8 cellular contexts compared by ENCODE assay signal in the genomic region with DNA sequence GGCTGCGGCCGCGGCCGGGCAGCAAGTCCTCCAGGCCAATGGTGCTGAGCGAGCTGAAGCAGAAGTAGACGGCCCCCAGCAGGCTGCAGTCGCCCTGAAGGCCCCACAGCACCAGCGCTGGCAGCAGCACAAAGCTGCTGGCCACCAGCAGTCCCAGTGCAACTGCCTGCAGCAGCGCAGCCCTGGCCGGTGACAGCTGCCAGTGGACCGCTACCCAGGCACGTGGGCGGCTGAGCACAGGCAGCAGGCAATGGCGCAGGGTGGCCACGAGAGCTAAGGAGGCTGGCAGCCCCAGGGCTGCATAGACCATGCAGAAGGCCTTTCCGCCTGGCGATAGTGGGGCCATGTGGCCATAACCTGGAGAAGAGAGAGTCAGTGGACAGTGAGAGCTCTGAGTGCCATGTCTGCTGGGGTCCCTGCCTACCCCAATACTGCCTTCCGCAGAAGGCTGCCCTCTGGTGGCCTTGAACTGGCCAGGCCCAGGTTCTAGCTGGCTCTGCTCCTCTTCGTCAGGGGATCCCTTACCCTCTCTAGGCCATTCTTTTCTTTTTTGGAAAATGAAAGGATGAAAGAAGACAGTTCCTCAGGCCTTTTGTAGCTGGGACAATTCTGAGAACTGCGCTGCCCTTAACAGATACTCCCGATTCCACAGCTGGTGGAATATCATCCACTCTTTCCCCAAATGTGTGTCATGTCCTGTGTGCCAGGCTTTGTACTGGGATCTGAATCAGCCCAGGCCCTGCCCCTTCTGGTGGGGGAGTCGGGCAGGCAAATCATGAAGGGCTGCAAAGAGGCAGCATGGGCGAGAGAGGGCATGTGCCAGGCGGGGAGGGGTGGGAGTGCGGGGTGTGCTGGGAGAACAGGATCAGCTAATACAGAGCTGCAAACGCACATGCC. TPM values are rescaled to one million over a fixed set of nuclear protein-coding genes. Genes with fewer than 3 reads are reported as not detected.
DNase-seq lines count a peak whose midpoint lies in the region; ATAC-seq and TF ChIP-seq lines count a peak whose summit lies in the region.

No MANE protein-coding gene starts in this region.

- H3K27ac Mint-ChIP-seq in activated CD4-positive, alpha-beta T cell treated with anti-CD3 and anti-CD28 coated beads for 36 hours = no peak overlapping the region

- H3K27me3 ChIP-seq in SJCRH30 = no peaks in the 10 kb centered on the region
- H3K27me3 ChIP-seq in lung (ENCODE audit: control insufficient read depth, insufficient read depth) = no peaks in the 10 kb centered on the region
- H3K27me3 ChIP-seq in upper lobe of right lung = no peaks in the 10 kb centered on the region

- H3K27me3 Mint-ChIP-seq in activated CD4-positive, alpha-beta T cell treated with anti-CD3 and anti-CD28 coated beads for 36 hours = no peaks in the 10 kb centered on the region

- peaks cover 10% of the 10 kb centered on the region for H3K36me3 Mint-ChIP-seq in activated CD4-positive, alpha-beta T cell treated with anti-CD3 and anti-CD28 coated beads for 36 hours (ENCODE audit: low read depth)

- H3K4me3 ChIP-seq in SJCRH30 = no peak overlapping the region
- H3K4me3 ChIP-seq in lung = no peak overlapping the region
- no peak overlapping the region for H3K4me3 ChIP-seq in upper lobe of right lung

- CTCF ChIA-PET in activated CD4-positive, alpha-beta T cell treated with anti-CD3 and anti-CD28 coated beads for 36 hours (lab: Charles Lee) = interaction anchor here (0.6 to 2.4 kb wide), 19 partner anchors 9 to 380 kb away, joined by 3 to 13 read pairs (median 4); partner anchors contain the start of genes EHBP1L1, FAM89B, PCNX3 and ZNRD2

- H3K9me3 Mint-ChIP-seq in activated CD4-positive, alpha-beta T cell treated with anti-CD3 and anti-CD28 coated beads for 36 hours (ENCODE audit: low read depth) = no peaks in the 10 kb centered on the region

- H3K36me3 ChIP-seq in SJCRH30 (no peaks in the 10 kb centered on the region), lung (ENCODE audit: control insufficient read depth in 2 of 2, insufficient read depth in 2 of 2, low read length in 2 of 2) (peaks cover 3 to 29% of the 10 kb centered on the region in 2 donors), upper lobe of right lung (peaks cover 43% of the 10 kb centered on the region)

- H3K4me1 Mint-ChIP-seq in activated CD4-positive, alpha-beta T cell treated with anti-CD3 and anti-CD28 coated beads for 36 hours = peaks cover 17% of the 10 kb centered on the region

- intact Hi-C loops in activated CD4-positive, alpha-beta T cell treated with anti-CD3 and anti-CD28 coated beads for 36 hours (cut with DNase I, micrococcal nuclease) = loop anchor here in 1 of 2 experiments (2.0 kb wide), 1 partner anchor 19 kb away; no protein-coding TSS in a partner anchor
- intact Hi-C loops in upper lobe of right lung (cut with DNase I) = no loop called here

- 84 to 87% methylated on average over 26 of the region's 26 CpGs for whole genome bisulfite sequencing in lung, 2 donors

- TF ChIP-seq CTCF in lung (IDR thresholded peaks at IDR 0.05; ENCODE audit: control extremely low read depth, extremely low read depth) (peak; percentile 22), upper lobe of right lung (IDR thresholded peaks at IDR 0.05) (peak; percentile 67)

- no peak overlapping the region for H3K4me3 Mint-ChIP-seq in activated CD4-positive, alpha-beta T cell treated with anti-CD3 and anti-CD28 coated beads for 36 hours

- ATAC-seq in activated CD4-positive, alpha-beta T cell treated with anti-CD3 and anti-CD28 coated beads for 36 hours = peak; percentile 39
- no peak for ATAC-seq in lung (ENCODE audit: insufficient read depth, low FRiP score)
- ATAC-seq in upper lobe of right lung = peak; percentile 48
- no peak for ATAC-seq in GM19463 (IDR thresholded peaks at IDR 0.05; ENCODE audit: unreplicated experiment)

- H3K9me3 ChIP-seq in SJCRH30 (replicated peaks) (no peaks in the 10 kb centered on the region), lung (ENCODE audit: control insufficient read depth in 2 of 2, insufficient read depth in 1 of 2, low read length in 1 of 2) (no peaks in the 10 kb centered on the region), upper lobe of right lung (no peaks in the 10 kb centered on the region)

- POLR2A ChIA-PET in activated CD4-positive, alpha-beta T cell treated with anti-CD3 and anti-CD28 coated beads for 36 hours (lab: Charles Lee) = interaction anchor here (0.6 to 1.4 kb wide), 5 partner anchors 8 to 264 kb away, joined by 3 to 4 read pairs (median 3); partner anchors contain the start of genes CFL1 and FAM89B

- H3K4me1 ChIP-seq in SJCRH30 (no peaks in the 10 kb centered on the region), lung (ENCODE audit: control insufficient read depth in 2 of 2, insufficient read depth in 2 of 2, low read length in 2 of 2) (peaks cover 0 to 8% of the 10 kb centered on the region in 2 donors), upper lobe of right lung (no peaks in the 10 kb centered on the region)

- DNase-seq in activated CD4-positive, alpha-beta T cell treated with anti-CD3 and anti-CD28 coated beads for 36 hours = peak; percentile 66
- DNase-seq in activated CD4-positive, alpha-beta T cell treated with anti-CD3 and anti-CD28 coated beads for 1 hour = no peak
- peak; percentile 61 to 66 for DNase-seq in SJCRH30
- peak; percentile 63 for DNase-seq in cerebellar cortex (ENCODE audit: low spot score)
- DNase-seq in lung (ENCODE audit: low spot score) = no peak
- no peak for DNase-seq in upper lobe of right lung
- no peak for DNase-seq in kidney tubule cell (ENCODE audit: low spot score)

- H3K27ac ChIP-seq in SJCRH30 = no peak overlapping the region
- H3K27ac ChIP-seq in lung (ENCODE audit: low read depth in 1 of 2, low read length in 1 of 2) = no peak overlapping the region
- H3K27ac ChIP-seq in upper lobe of right lung = no peak overlapping the region

RNA-seq across cellular contexts. Expression of gene KCNK7, which starts 1.8 kb away (rescaled TPM):
- under 1 TPM; 0.27 to 0.37 TPM for total RNA-seq in activated CD4-positive, alpha-beta T cell treated with anti-CD3 and anti-CD28 coated beads for 36 hours
- 0.28 TPM in 1 of 2 replicates, not detected in the other for total RNA-seq in SJCRH30 (2014; rRNA removed; shearing (Covaris generic))
- total RNA-seq in lung (1 to 10 TPM in 1 of 2 donors, under 1 TPM in 1; 0.46 to 1.1 TPM), upper lobe of right lung (1.3 TPM)
- 1 to 10 TPM; 1.5 to 2.8 TPM for polyA plus RNA-seq in lung

RNA-seq across cellular contexts. Expression of gene EHBP1L1, which starts 17.9 kb away (rescaled TPM):
- 10 to 100 TPM; 88.3 to 98.8 TPM for total RNA-seq in activated CD4-positive, alpha-beta T cell treated with anti-CD3 and anti-CD28 coated beads for 36 hours
- 16.8 and 18.5 TPM in 2 replicates for total RNA-seq in SJCRH30 (2014; rRNA removed; shearing (Covaris generic))
- total RNA-seq in lung = 100 to 1,000 TPM in 1 of 2 donors, 10 to 100 TPM in 1; 58.3 to 154 TPM
- polyA plus RNA-seq in lung = 100 to 1,000 TPM in 1 of 2 donors, 10 to 100 TPM in 1; 49.8 to 125 TPM
- 88.3 TPM for total RNA-seq in upper lobe of right lung

RNA-seq across cellular contexts. Expression of gene MAP3K11, which starts 20.3 kb away (rescaled TPM):
- 10 to 100 TPM; 47.4 to 54.3 TPM for total RNA-seq in activated CD4-positive, alpha-beta T cell treated with anti-CD3 and anti-CD28 coated beads for 36 hours
- 20.5 and 24.3 TPM in 2 replicates for total RNA-seq in SJCRH30 (2014; rRNA removed; shearing (Covaris generic))
- 100 to 1,000 TPM in 1 of 2 donors, 10 to 100 TPM in 1; 60.0 to 108 TPM for total RNA-seq in lung
- 10 to 100 TPM; 68.5 to 80.1 TPM for polyA plus RNA-seq in lung
- total RNA-seq in upper lobe of right lung = 106 TPM

RNA-seq across cellular contexts. Expression of gene FAM89B, which starts 21.4 kb away (rescaled TPM):
- total RNA-seq in activated CD4-positive, alpha-beta T cell treated with anti-CD3 and anti-CD28 coated beads for 36 hours = 10 to 100 TPM; 12.8 to 22.7 TPM
- 18.3 and 21.5 TPM in 2 replicates for total RNA-seq in SJCRH30 (2014; rRNA removed; shearing (Covaris generic))
- total RNA-seq in lung (10 to 100 TPM; 20.6 to 53.5 TPM), upper lobe of right lung (44.1 TPM)
- 10 to 100 TPM; 44.4 TPM for polyA plus RNA-seq in lung

RNA-seq across cellular contexts. Expression of gene PCNX3, which starts 21.8 kb away (rescaled TPM):
- total RNA-seq in activated CD4-positive, alpha-beta T cell treated with anti-CD3 and anti-CD28 coated beads for 36 hours = 10 to 100 TPM; 27.9 to 30.7 TPM
- 24.3 and 27.1 TPM in 2 replicates for total RNA-seq in SJCRH30 (2014; rRNA removed; shearing (Covaris generic))
- total RNA-seq in lung (10 to 100 TPM; 13.9 to 53.8 TPM), upper lobe of right lung (34.0 TPM)
- 10 to 100 TPM; 16.1 to 24.8 TPM for polyA plus RNA-seq in lung

Comparison
In these comparisons a context has a peak if more than half of its experiments do, and no peak if none do; other contexts are left out.
1. DNase-seq: peak in activated CD4-positive, alpha-beta T cell treated with anti-CD3 and anti-CD28 coated beads for 36 hours (single experiment), SJCRH30 (2 of 2) and cerebellar cortex (single experiment); none in activated CD4-positive, alpha-beta T cell treated with anti-CD3 and anti-CD28 coated beads for 1 hour (single experiment), lung (single experiment), upper lobe of right lung (single experiment) and kidney tubule cell (single experiment).
2. ATAC-seq: peak in activated CD4-positive, alpha-beta T cell treated with anti-CD3 and anti-CD28 coated beads for 36 hours (single experiment) and upper lobe of right lung (single experiment); none in lung (single experiment) and GM19463 (single experiment).